In the genomic region with DNA sequence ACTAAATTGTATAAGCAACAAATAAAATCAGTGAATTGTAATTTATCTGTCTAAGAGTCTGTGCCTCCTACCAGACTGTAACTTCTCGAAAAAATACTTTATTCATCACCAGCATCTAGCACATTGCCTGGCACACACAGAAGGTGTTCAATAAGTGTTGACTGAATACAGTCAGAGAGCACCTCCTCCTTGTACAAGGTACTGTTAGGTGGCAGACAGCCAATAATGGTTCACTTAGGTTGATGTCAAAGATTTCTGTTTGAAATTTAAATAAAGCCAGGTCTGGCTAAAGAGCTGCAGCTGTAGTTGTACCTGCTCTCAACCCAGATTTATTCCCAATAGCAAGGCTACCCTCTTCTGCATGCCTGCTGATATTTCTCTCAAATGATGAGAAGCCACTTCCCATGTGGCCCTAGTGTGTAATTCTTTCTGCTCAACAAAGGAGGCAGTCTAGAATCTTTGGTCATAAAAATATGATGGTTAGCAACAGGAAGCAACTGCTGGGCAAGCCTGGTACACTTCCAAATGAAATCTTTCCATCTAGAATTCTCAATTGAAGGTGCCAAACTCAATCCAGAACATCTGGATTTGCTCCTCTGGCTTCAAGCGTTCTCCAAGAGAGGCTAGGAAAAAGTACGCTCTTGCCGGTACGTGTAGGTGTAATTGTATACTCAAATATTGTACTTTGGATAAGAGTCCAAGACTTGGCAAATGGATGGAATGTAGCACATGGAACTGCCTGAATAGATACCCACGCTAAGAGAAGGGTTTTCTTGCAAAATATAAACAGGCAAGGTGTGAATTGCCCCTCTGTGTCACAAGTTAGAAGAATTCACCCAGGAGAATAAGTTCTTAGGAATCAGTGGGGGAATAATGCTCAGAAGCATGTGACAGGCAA, we compare ENCODE assay signal across 2 cellular contexts.
TF ChIP-seq lines count a peak whose summit lies in the region.

No MANE protein-coding gene starts in this region.

TF ChIP-seq in A549, 52 proteins besides CTCF, POLR2A, EP300 and RAD21:
- no peak for TF ChIP-seq MAZ (IDR thresholded peaks at IDR 0.05; ENCODE audit: borderline replicate concordance, low read depth, low read length)
- TF ChIP-seq JUN (IDR thresholded peaks at IDR 0.05) = no peak
- TF ChIP-seq KDM1A (IDR thresholded peaks at IDR 0.05; ENCODE audit: low read depth) = no peak
- TF ChIP-seq CBX8 (IDR thresholded peaks at IDR 0.05) = no peak
- TF ChIP-seq HEYL (CRISPR knock-in tag; IDR thresholded peaks at IDR 0.05) = no peak
- no peak for TF ChIP-seq JUNB (IDR thresholded peaks at IDR 0.05)
- no peak for TF ChIP-seq SREBF2 (IDR thresholded peaks at IDR 0.05)
TF ChIP-seq in A549: peak in this region for 0.

TF ChIP-seq in IMR-90, 13 proteins besides CTCF, POLR2A, EP300 and RAD21:
- TF ChIP-seq SMC3 (IDR thresholded peaks at IDR 0.05; ENCODE audit: low read depth, low read length) = no peak
- TF ChIP-seq CHD1 (IDR thresholded peaks at IDR 0.05; ENCODE audit: low read depth, low read length) = no peak
- no peak for TF ChIP-seq FOS (IDR thresholded peaks at IDR 0.05; ENCODE audit: low read depth, low read length)
- TF ChIP-seq RFX5 (IDR thresholded peaks at IDR 0.05; ENCODE audit: low read depth, low read length) = no peak
- no peak for TF ChIP-seq MXI1 (IDR thresholded peaks at IDR 0.05; ENCODE audit: borderline replicate concordance, low read depth, low read length)
- TF ChIP-seq, protein P1, sequence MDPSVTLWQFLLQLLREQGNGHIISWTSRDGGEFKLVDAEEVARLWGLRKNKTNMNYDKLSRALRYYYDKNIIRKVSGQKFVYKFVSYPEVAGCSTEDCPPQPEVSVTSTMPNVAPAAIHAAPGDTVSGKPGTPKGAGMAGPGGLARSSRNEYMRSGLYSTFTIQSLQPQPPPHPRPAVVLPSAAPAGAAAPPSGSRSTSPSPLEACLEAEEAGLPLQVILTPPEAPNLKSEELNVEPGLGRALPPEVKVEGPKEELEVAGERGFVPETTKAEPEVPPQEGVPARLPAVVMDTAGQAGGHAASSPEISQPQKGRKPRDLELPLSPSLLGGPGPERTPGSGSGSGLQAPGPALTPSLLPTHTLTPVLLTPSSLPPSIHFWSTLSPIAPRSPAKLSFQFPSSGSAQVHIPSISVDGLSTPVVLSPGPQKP (IDR thresholded peaks at IDR 0.05; ENCODE audit: borderline replicate concordance, low read depth, low read length) = no peak
- TF ChIP-seq USF2 (IDR thresholded peaks at IDR 0.05; ENCODE audit: low read depth, low read length) = no peak
- no peak for TF ChIP-seq RCOR1 (IDR thresholded peaks at IDR 0.05; ENCODE audit: insufficient replicate concordance, low read length)
- no peak for TF ChIP-seq MAFK (IDR thresholded peaks at IDR 0.05; ENCODE audit: low read depth, low read length)
- TF ChIP-seq CEBPB (IDR thresholded peaks at IDR 0.05; ENCODE audit: low read depth, low read length) = no peak
- no peak for TF ChIP-seq MAZ (IDR thresholded peaks at IDR 0.05; ENCODE audit: borderline replicate concordance, low read depth, low read length)
- TF ChIP-seq BHLHE40 (IDR thresholded peaks at IDR 0.05; ENCODE audit: low read depth, low read length) = no peak; the same call in 1 of the 2 replicates
- no peak for TF ChIP-seq NFE2L2 (IDR thresholded peaks at IDR 0.05; ENCODE audit: low read depth, low read length)
